In genomic region chr11:83087035-83087434, GRCh38 we compare ENCODE assay signal across 2 cellular contexts.
TF ChIP-seq lines count a peak whose summit lies in the region.

No MANE protein-coding gene starts in this region.

TF ChIP-seq in HCT116, 20 proteins besides CTCF, POLR2A, EP300 and RAD21 (continued from another document):
- TF ChIP-seq YY1 (IDR thresholded peaks at IDR 0.05; ENCODE audit: extremely low read depth, insufficient replicate concordance, low read depth, low read length) (no peak), SRF (IDR thresholded peaks at IDR 0.05; ENCODE audit: low read depth) (no peak), POLR2AphosphoS5 (IDR thresholded peaks at IDR 0.05; ENCODE audit: low read depth, low read length) (no peak)

TF ChIP-seq in GM23338, 12 proteins besides CTCF, POLR2A, EP300 and RAD21 (continued from another document):
- no peak for TF ChIP-seq STAT1 (IDR thresholded peaks at IDR 0.05; ENCODE audit: unreplicated experiment)
